Comparison of ENCODE assay signal across 10 cellular contexts in the genomic region with DNA sequence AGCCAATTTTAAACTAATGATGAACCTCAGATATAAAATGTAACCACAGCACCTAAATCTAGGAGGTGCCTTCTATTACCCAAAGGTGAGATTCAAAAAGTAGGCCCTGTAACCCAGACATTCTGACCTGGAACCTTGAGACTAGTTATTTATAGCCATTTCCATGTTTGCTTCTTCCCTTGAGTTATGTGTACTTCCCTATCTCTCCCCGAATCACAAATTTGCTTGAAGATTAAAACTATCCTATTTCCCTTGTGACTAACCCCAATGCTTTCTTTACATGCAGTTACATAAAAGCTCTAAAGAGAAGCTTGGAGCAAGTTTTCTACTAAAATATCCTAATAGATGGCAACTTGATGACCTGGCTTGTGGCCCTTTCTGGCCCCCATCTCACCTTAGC. TPM values are rescaled to one million over a fixed set of nuclear protein-coding genes. Genes with fewer than 3 reads are reported as not detected.
"Had no signal": no experiment of that assay in that cellular context is flagged by ENCODE, and none has a peak within 500 bp of the region (broad histone marks: within the 10 kb centered on the region; RNA-seq: fewer than 3 reads in every experiment).

No MANE protein-coding gene starts in this region.

- ATAC-seq: HepG2, K562 had no signal

- H3K4me3 Mint-ChIP-seq: IgD-negative memory B cell had no signal

- H3K27ac Mint-ChIP-seq: IgD-negative memory B cell had no signal

- H3K4me1 Mint-ChIP-seq: IgD-negative memory B cell had no signal

- DNase-seq: IMR-90, KBM-7, KG1 had no signal

- H3K27ac ChIP-seq: HL-60 had no signal

- FAIRE-seq: HepG2, HTR-8/SVneo, K562 had no signal

- H3K4me3 ChIP-seq: K562 had no signal

- H3K27me3 Mint-ChIP-seq: IgD-negative memory B cell had no signal

RNA-seq across cellular contexts. Expression of a gene that starts 32.6 kb away (rescaled TPM):
- total RNA-seq: HepG2, HT-29, HT1080, IMR-90, K562 had no signal
